ENCODE assay signal across 8 cellular contexts in genomic region chr2:46296840-46297545, GRCh38. TPM values are rescaled to one million over a fixed set of nuclear protein-coding genes. Genes with fewer than 3 reads are reported as not detected.
A peak's percentile ranks its signal among the peaks of the same experiment; 100 is the strongest.
DNase-seq lines count a peak whose midpoint lies in the region; ATAC-seq lines count a peak whose summit lies in the region.

EPAS1 (plus strand) TSS chr2:46297407; CDS start chr2:46297912, 505 bp downstream.

- intact Hi-C loops in left colon (cut with DNase I, micrococcal nuclease): no loop called here

- ATAC-seq in HG02884 (IDR thresholded peaks at IDR 0.05; ENCODE audit: unreplicated experiment) (peak; percentile 66), left colon (peak; percentile 75)

- DNase-seq in NCI-H1436 (lab: John Stamatoyannopoulos, UW) (peak; percentile 67), NCI-H1436 treated with DMSO at 0.1 percent for 48 hours (lab: John Stamatoyannopoulos, UW) (no peak), NCI-H2196 (lab: John Stamatoyannopoulos, UW; ENCODE audit: unreplicated experiment) (peak; percentile 87), cortex of kidney (lab: John Stamatoyannopoulos, UW) (peak; percentile 79), left colon (peak; percentile 96)
- DNase-seq in activated CD4-positive, alpha-beta T cell treated with anti-CD3 and anti-CD28 coated beads, Interleukin-2, amount 50 U/mL, for 1 hour: peak; percentile 75
- DNase-seq in stimulated activated CD4-positive, alpha-beta T cell treated with anti-CD3 and anti-CD28 coated beads, Interleukin-1b, Interleukin-23, amount 100 ng/mL, for 4 hours (ENCODE audit: low read depth in 2 of 2): peak; percentile 63 to 72

RNA-seq across cellular contexts. Expression of gene EPAS1, which starts in this region (rescaled TPM):
- total RNA-seq in left colon: 100 to 1,000 TPM; 155 to 226 TPM
